ENCODE assay signal across 8 cellular contexts in the genomic region with DNA sequence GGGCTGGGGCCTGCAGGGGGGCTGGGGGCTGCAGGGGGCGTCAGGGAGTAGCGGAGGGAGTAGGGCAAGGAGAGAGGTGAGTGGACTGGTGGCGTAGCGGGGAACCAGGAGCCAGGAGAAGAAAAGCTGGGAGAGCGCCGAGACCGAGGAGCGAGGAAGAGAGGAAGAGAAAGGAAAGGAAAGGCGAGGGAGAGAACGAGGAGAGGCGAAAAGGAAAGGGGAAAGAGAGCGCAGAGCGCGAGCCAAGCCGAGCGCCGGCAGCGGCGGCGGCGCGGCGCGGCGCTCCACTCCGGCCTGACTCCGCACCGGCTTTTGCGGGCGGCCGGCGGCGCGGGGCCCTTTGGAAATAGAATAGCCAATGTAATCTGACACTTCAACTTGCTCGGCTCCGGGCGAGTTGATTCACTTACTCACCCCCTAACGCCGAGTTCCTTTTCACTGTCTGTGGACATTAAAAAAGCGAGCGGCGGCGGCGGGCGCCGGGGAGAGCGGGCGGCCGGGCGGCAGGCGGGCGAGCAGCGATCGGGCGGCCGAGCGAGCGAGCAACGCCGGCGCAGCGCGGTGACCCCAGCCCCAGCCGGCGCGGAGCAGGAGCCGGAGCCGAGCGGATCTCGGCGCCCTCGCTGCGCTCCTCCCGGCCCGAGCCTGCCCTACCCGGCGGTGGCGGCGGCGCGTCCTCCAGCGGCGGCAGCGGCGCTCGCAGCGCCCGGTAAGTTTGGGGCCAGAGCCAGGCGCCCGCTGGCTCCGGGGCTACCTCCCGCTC. TPM values are rescaled to one million over a fixed set of nuclear protein-coding genes. Genes with fewer than 3 reads are reported as not detected.
DNase-seq lines count a peak whose midpoint lies in the region; ATAC-seq and TF ChIP-seq lines count a peak whose summit lies in the region.

A gene with protein sequence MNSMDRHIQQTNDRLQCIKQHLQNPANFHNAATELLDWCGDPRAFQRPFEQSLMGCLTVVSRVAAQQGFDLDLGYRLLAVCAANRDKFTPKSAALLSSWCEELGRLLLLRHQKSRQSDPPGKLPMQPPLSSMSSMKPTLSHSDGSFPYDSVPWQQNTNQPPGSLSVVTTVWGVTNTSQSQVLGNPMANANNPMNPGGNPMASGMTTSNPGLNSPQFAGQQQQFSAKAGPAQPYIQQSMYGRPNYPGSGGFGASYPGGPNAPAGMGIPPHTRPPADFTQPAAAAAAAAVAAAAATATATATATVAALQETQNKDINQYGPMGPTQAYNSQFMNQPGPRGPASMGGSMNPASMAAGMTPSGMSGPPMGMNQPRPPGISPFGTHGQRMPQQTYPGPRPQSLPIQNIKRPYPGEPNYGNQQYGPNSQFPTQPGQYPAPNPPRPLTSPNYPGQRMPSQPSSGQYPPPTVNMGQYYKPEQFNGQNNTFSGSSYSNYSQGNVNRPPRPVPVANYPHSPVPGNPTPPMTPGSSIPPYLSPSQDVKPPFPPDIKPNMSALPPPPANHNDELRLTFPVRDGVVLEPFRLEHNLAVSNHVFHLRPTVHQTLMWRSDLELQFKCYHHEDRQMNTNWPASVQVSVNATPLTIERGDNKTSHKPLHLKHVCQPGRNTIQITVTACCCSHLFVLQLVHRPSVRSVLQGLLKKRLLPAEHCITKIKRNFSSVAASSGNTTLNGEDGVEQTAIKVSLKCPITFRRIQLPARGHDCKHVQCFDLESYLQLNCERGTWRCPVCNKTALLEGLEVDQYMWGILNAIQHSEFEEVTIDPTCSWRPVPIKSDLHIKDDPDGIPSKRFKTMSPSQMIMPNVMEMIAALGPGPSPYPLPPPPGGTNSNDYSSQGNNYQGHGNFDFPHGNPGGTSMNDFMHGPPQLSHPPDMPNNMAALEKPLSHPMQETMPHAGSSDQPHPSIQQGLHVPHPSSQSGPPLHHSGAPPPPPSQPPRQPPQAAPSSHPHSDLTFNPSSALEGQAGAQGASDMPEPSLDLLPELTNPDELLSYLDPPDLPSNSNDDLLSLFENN (plus strand): TSS at position 405 of the 763 bp plus-strand sequence. CDS start 132,667 bp downstream, outside the sequence.

- H3K36me3 ChIP-seq in DND-41 (ENCODE audit: insufficient read depth, low read length) (no peaks in the 10 kb centered on the region), KOPT-K1 (ENCODE audit: insufficient read depth, low read length) (no peaks in the 10 kb centered on the region)

- POLR2A ChIA-PET in RWPE1 (lab: Yijun Ruan, JAX; ENCODE audit: low non-redundant PET), result no interaction called here

- TF ChIP-seq CTCF in DND-41 (IDR thresholded peaks at IDR 0.05; ENCODE audit: borderline replicate concordance, extremely low read depth, low read length, poor library complexity, severe bottlenecking) (peak; percentile 53), RWPE1 (conservative IDR thresholded peaks at IDR 0.05; ENCODE audit: low read depth) (no peak; the same call in 1 of the 2 replicates), fibroblast of the aortic adventitia (IDR thresholded peaks at IDR 0.05; ENCODE audit: insufficient read depth, low read length) (peak; percentile 22), nephron (IDR thresholded peaks at IDR 0.05; ENCODE audit: unreplicated experiment in 3 of 3) (peak in 1 of 3 experiments; percentile 7)

- peak within 1 kb of the TSS; percentile 81 for H3K4me2 ChIP-seq in DND-41 (ENCODE audit: insufficient read depth, low read length)

- peaks cover 41% of the 10 kb centered on the region for H3K4me1 ChIP-seq in DND-41 (ENCODE audit: insufficient read depth, low read length)

- peak within 1 kb of the TSS; percentile 61 for H3K9ac ChIP-seq in DND-41 (ENCODE audit: low read depth, low read length)

- CTCF ChIA-PET in RWPE1 (lab: Yijun Ruan, JAX), result interaction anchor here (0.8 to 6.1 kb wide), 3 partner anchors 123 to 133 kb away, joined by 3 to 42 read pairs (median 3); no protein-coding TSS in a partner anchor

- H4K20me1 ChIP-seq in DND-41 (ENCODE audit: insufficient read depth, low read length), result peaks cover 32% of the 10 kb centered on the region

- DNase-seq in DND-41 (peak; percentile 87), RWPE1 (ENCODE audit: low spot score) (peak; percentile 96), fibroblast of the aortic adventitia (ENCODE audit: low read depth) (peak; percentile 93)
- peak; percentile 75 for DNase-seq in activated effector memory CD4-positive, alpha-beta T cell treated with Interleukin-2 at 50 U/mL for 16 hours

- H3K27ac ChIP-seq in DND-41 (ENCODE audit: low read length) (peak within 1 kb of the TSS; percentile 67), KOPT-K1 (ENCODE audit: low read depth, low read length, poor library complexity, severe bottlenecking) (peak within 1 kb of the TSS; percentile 72), RWPE1 (peak within 1 kb of the TSS; percentile 100)

- H3K27ac Mint-ChIP-seq in nephron, result peak within 1 kb of the TSS; percentile 95 to 99 (median 98)
- peak within 1 kb of the TSS; percentile 78 for H3K27ac Mint-ChIP-seq in stimulated activated naive CD8-positive, alpha-beta T cell treated with anti-CD3 and anti-CD28 coated beads, Interleukin-15, Interleukin-2, amounts not matched to agents 100 ng/mL and 50 ng/mL, for 24 hours

- H3K36me3 Mint-ChIP-seq in nephron (ENCODE audit: low read depth), result no peaks in the 10 kb centered on the region
- H3K36me3 Mint-ChIP-seq in stimulated activated naive CD8-positive, alpha-beta T cell treated with anti-CD3 and anti-CD28 coated beads, Interleukin-15, Interleukin-2, amounts not matched to agents 100 ng/mL and 50 ng/mL, for 24 hours (ENCODE audit: low read depth), result no peaks in the 10 kb centered on the region

- H3K27me3 Mint-ChIP-seq in nephron (ENCODE audit: low read depth), result peaks cover 6% of the 10 kb centered on the region
- H3K27me3 Mint-ChIP-seq in stimulated activated naive CD8-positive, alpha-beta T cell treated with anti-CD3 and anti-CD28 coated beads, Interleukin-15, Interleukin-2, amounts not matched to agents 100 ng/mL and 50 ng/mL, for 24 hours, result peaks cover 3% of the 10 kb centered on the region

- no peaks in the 10 kb centered on the region for H3K9me3 ChIP-seq in DND-41 (ENCODE audit: insufficient read depth, low read length, severe bottlenecking)
- no peaks in the 10 kb centered on the region for H3K9me3 ChIP-seq in KOPT-K1 (ENCODE audit: insufficient read depth, low read length, poor library complexity, severe bottlenecking)

- peaks cover 44% of the 10 kb centered on the region for H3K79me2 ChIP-seq in DND-41 (ENCODE audit: insufficient read depth, low read length)

- H3K4me3 ChIP-seq in DND-41 (ENCODE audit: low read depth in 1 of 2, low read length in 2 of 2), result peak within 1 kb of the TSS; percentile 35 to 74
- H3K4me3 ChIP-seq in fibroblast of the aortic adventitia (ENCODE audit: low read depth, low read length), result peak within 1 kb of the TSS; percentile 96

- ATAC-seq in DND-41 (ENCODE audit: insufficient read depth, low read depth) (peak; percentile 53), GM21786 (IDR thresholded peaks at IDR 0.05; ENCODE audit: unreplicated experiment) (peak; percentile 60)

- H3K27me3 ChIP-seq in DND-41 (ENCODE audit: insufficient read depth, low read length, poor library complexity), result no peaks in the 10 kb centered on the region

- H2AFZ ChIP-seq in DND-41 (ENCODE audit: low read depth, low read length), result peak within 1 kb of the TSS; percentile 84

- H3K4me3 Mint-ChIP-seq in nephron, result peak within 1 kb of the TSS; percentile 98 to 99 (median 99)
- peak within 1 kb of the TSS; percentile 89 for H3K4me3 Mint-ChIP-seq in stimulated activated naive CD8-positive, alpha-beta T cell treated with anti-CD3 and anti-CD28 coated beads, Interleukin-15, Interleukin-2, amounts not matched to agents 100 ng/mL and 50 ng/mL, for 24 hours

- no peaks in the 10 kb centered on the region for H3K9me3 Mint-ChIP-seq in nephron
- no peaks in the 10 kb centered on the region for H3K9me3 Mint-ChIP-seq in stimulated activated naive CD8-positive, alpha-beta T cell treated with anti-CD3 and anti-CD28 coated beads, Interleukin-15, Interleukin-2, amounts not matched to agents 100 ng/mL and 50 ng/mL, for 24 hours

- H3K4me1 Mint-ChIP-seq in nephron, result peaks cover 38% of the 10 kb centered on the region
- H3K4me1 Mint-ChIP-seq in stimulated activated naive CD8-positive, alpha-beta T cell treated with anti-CD3 and anti-CD28 coated beads, Interleukin-15, Interleukin-2, amounts not matched to agents 100 ng/mL and 50 ng/mL, for 24 hours (ENCODE audit: low read depth), result peaks cover 39% of the 10 kb centered on the region

RNA-seq across cellular contexts. Expression of the gene that starts here (rescaled TPM):
- 15.0 and 28.1 TPM in 2 replicates for total RNA-seq in fibroblast of the aortic adventitia (ENCODE audit: low replicate concordance)

Comparison
In these comparisons a context has a peak if more than half of its experiments do, and no peak if none do; other contexts are left out.
1. Peak in every context shown above with its lines: DNase-seq, ATAC-seq, H3K4me3 ChIP-seq and H3K27ac ChIP-seq.